Comparison of ENCODE assay signal across 13 cellular contexts in the genomic region with DNA sequence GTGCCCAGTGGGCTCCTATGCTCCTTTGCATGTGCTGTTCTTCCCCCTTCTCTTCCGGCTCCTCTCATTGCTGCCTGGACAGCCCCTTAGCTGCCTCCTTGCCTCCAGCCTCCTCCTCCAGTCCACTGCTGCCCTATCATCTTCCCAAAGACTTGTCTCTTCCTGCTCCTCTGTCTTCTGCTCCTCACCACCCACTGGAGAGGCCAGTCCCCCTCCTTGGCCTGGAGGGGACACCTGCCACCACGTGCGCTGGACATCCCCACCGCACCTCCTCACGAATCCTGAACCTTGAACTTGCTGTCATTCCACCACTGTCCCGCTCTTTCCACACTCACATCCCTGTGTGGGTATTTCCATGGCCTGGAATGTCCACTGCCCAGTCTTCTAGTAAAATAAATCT. TPM values are rescaled to one million over a fixed set of nuclear protein-coding genes. Genes with fewer than 3 reads are reported as not detected.
DNase-seq lines count a peak whose midpoint lies in the region; ATAC-seq and TF ChIP-seq lines count a peak whose summit lies in the region.
"Had no signal": no experiment of that assay in that cellular context is flagged by ENCODE, and none has a peak within 500 bp of the region (broad histone marks: within the 10 kb centered on the region; RNA-seq: fewer than 3 reads in every experiment).

No MANE protein-coding gene starts in this region.

- 92% methylated on average over 6 of the region's 6 CpGs for WGBS in right cardiac atrium

- BruUV-seq in Calu3 (replicated peaks; lab: Mats Ljungman, UMichigan): no TSS peak

- no peak for TF ChIP-seq CTCF in Calu3 (IDR thresholded peaks at IDR 0.05; ENCODE audit: unreplicated experiment)

- H3K4me3 ChIP-seq in SJSA1: no peak overlapping the region
- H3K4me3 ChIP-seq in right cardiac atrium (ENCODE audit: low read length): no peak overlapping the region
- H3K4me3 ChIP-seq in skeletal muscle tissue (ENCODE audit: low read length in 3 of 3): no peak overlapping the region
- H3K4me3 ChIP-seq: spleen had no signal

- no peak for ATAC-seq in right cardiac atrium

- peak overlapping the region; percentile 90 for H3K27ac ChIP-seq in SJSA1
- peak overlapping the region; percentile 96 for H3K27ac ChIP-seq in right cardiac atrium (ENCODE audit: low read length)
- H3K27ac ChIP-seq in skeletal muscle tissue (ENCODE audit: low read depth, low read length): peak overlapping the region; percentile 49
- H3K27ac ChIP-seq: foreskin keratinocyte had no signal

- H3K4me1 ChIP-seq in SJSA1 (replicated peaks) (peaks cover 88% of the 10 kb centered on the region), right cardiac atrium (ENCODE audit: control insufficient read depth, insufficient read depth, low read length) (peaks cover 34% of the 10 kb centered on the region), skeletal muscle tissue (ENCODE audit: control insufficient read depth in 3 of 3, insufficient read depth in 3 of 3, low read length in 3 of 3) (peaks cover 36 to 67% (median 47%) of the 10 kb centered on the region in 3 donors)

- no peaks in the 10 kb centered on the region for H3K27me3 Mint-ChIP-seq in Calu3 (ENCODE audit: unreplicated experiment)

- H3K36me3 Mint-ChIP-seq in Calu3 (ENCODE audit: insufficient read depth, unreplicated experiment): peaks cover 59% of the 10 kb centered on the region

- H3K27me3 ChIP-seq in SJSA1 (replicated peaks): no peaks in the 10 kb centered on the region
- no peaks in the 10 kb centered on the region for H3K27me3 ChIP-seq in right cardiac atrium (ENCODE audit: control insufficient read depth, insufficient read depth)
- H3K27me3 ChIP-seq in skeletal muscle tissue (ENCODE audit: control insufficient read depth in 3 of 3, insufficient read depth in 3 of 3, low read length in 3 of 3): no peaks in the 10 kb centered on the region
- H3K27me3 ChIP-seq: foreskin keratinocyte, spleen had no signal

- no peaks in the 10 kb centered on the region for H3K9me3 Mint-ChIP-seq in Calu3 (ENCODE audit: low read depth, unreplicated experiment)

- CTCF ChIA-PET in Calu3 (lab: Charles Lee): interaction anchor here (1.5 kb wide), 1 partner anchor 50 kb away, joined by 3 read pairs; a partner anchor contains a TSS

- peaks cover 65% of the 10 kb centered on the region for H3K4me1 Mint-ChIP-seq in Calu3 (ENCODE audit: low read depth, unreplicated experiment)

- H3K36me3 ChIP-seq in SJSA1 (peaks cover 18% of the 10 kb centered on the region), skeletal muscle tissue (ENCODE audit: control insufficient read depth in 3 of 3, insufficient read depth in 3 of 3, low read length in 3 of 3) (peaks cover 0 to 4% (median 2%) of the 10 kb centered on the region in 3 donors)

- peak overlapping the region; percentile 20 for H3K4me3 Mint-ChIP-seq in Calu3 (ENCODE audit: low read depth, unreplicated experiment)

- peak overlapping the region; percentile 88 for H3K27ac Mint-ChIP-seq in Calu3 (ENCODE audit: unreplicated experiment)

- no peak overlapping the region for H3K9ac ChIP-seq in skeletal muscle tissue (ENCODE audit: low read depth in 1 of 3, low read length in 3 of 3)

- H3K9me3 ChIP-seq in SJSA1 (replicated peaks) (no peaks in the 10 kb centered on the region), right cardiac atrium (ENCODE audit: control insufficient read depth, low read length) (no peaks in the 10 kb centered on the region), skeletal muscle tissue (ENCODE audit: control insufficient read depth in 3 of 3, low read length in 3 of 3) (no peaks in the 10 kb centered on the region)
- H3K9me3 ChIP-seq: spleen had no signal

- DNase-seq in Calu3 (no peak), SJSA1 (ENCODE audit: low read depth in 1 of 2, low spot score in 2 of 2) (no peak), right cardiac atrium (no peak), amygdala (lab: John Stamatoyannopoulos, UW) (no peak), NCI-H345 (lab: John Stamatoyannopoulos, UW) (no peak), Ammon's horn (ENCODE audit: low spot score) (no peak), RPMI8226 (no peak)
- DNase-seq: DMS 273 treated with DMSO at 0.1 percent for 48 hours, foreskin keratinocyte, mesendoderm, NCI-H774 had no signal

- intact Hi-C loops in Calu3 (cut with micrococcal nuclease; ENCODE audit: unreplicated experiment): loop anchor here (5.0 kb wide), 1 partner anchor 33 kb away; no protein-coding TSS in a partner anchor
- intact Hi-C loops in right cardiac atrium (cut with DNase I): loop anchor here (10.0 kb wide), 2 partner anchors 65 to 75 kb away; no protein-coding TSS in a partner anchor

RNA-seq across cellular contexts. Expression of a gene that starts 49.8 kb away (rescaled TPM):
- total RNA-seq in Calu3 (2022): 191 and 202 TPM in 2 replicates
- 42.8 and 59.8 TPM in 2 replicates for total RNA-seq in SJSA1 (2014; rRNA removed; shearing (Covaris generic))
- 100 to 1,000 TPM in 1 of 4 donors, 10 to 100 TPM in 3; 92.1 to 115 (median 95.1) TPM for total RNA-seq in right cardiac atrium
- 62.9 TPM for polyA plus RNA-seq in right cardiac atrium
- total RNA-seq in skeletal muscle tissue: 35.5 TPM
